37 cellular contexts compared by ENCODE assay signal in genomic region chr7:111067682-111068081, GRCh38. TPM values are rescaled to one million over a fixed set of nuclear protein-coding genes. Genes with fewer than 3 reads are reported as not detected.
"Had no signal": no experiment of that assay in that cellular context is flagged by ENCODE, and none has a peak within 500 bp of the region (broad histone marks: within the 10 kb centered on the region; RNA-seq: fewer than 3 reads in every experiment).

No MANE protein-coding gene starts in this region.

- ATAC-seq: activated naive CD4-positive, alpha-beta T cell treated with anti-CD3 and anti-CD28 coated beads, Interleukin-2, amount 50 U/mL, for 72 hours; activated T-cell treated with anti-CD3 and anti-CD28 coated beads, Interleukin-2, amount 50 U/mL, for 4 hours; activated T-cell treated with anti-CD3 and anti-CD28 coated beads, Interleukin-2, amount 50 U/mL, for 72 hours; activated T-helper 17 cell treated with anti-CD3 and anti-CD28 coated beads, Interleukin-2, amount 50 U/mL, for 72 hours; body of pancreas had no signal

- H3K27me3 ChIP-seq: adrenal gland, ascending aorta, body of pancreas, brain microvascular endothelial cell, breast epithelium, cardiac muscle cell had no signal

- H3K27ac Mint-ChIP-seq: activated naive CD4-positive, alpha-beta T cell treated with anti-CD3 and anti-CD28 coated beads for 36 hours; activated naive CD4-positive, alpha-beta T cell treated with anti-CD3 and anti-CD28 coated beads, Interleukin-2, amount 10 ng/mL, durations not matched to agents 7 days and 5 days; activated naive CD4-positive, alpha-beta T cell treated with anti-CD3 and anti-CD28 coated beads, Interleukin-2, amount 50 U/mL, for 72 hours; activated naive CD8-positive, alpha-beta T cell; activated naive CD8-positive, alpha-beta T cell treated with anti-CD3 and anti-CD28 coated beads, Interleukin-2, amount 10 ng/mL, durations not matched to agents 7 days and 5 days; activated T-cell treated with anti-CD3 and anti-CD28 coated beads, Interleukin-2, amount 50 U/mL, for 24 hours; activated T-cell treated with anti-CD3 and anti-CD28 coated beads, Interleukin-2, amount 50 U/mL, for 72 hours; activated T-helper 1 cell treated with anti-CD3 and anti-CD28 coated beads, Interleukin-12 subunit alpha, Interleukin-12 subunit beta, Interleukin-2, Interleukin-4 antibody, amounts not matched to agents 30 ng/mL and 10 ng/mL and 1 ng/mL, durations not matched to agents 14 hours and 24 hours and 36 hours; activated T-helper 17 cell treated with anti-CD3 and anti-CD28 coated beads, Interleukin-2, amount 50 U/mL, for 72 hours; activated T-helper 2 cell treated with anti-CD3 and anti-CD28 coated beads, Interferon-gamma antibody, Interleukin-2, Interleukin-4, amounts not matched to agents 10 μg/mL and 5 μg/mL and 100 μg/mL, durations not matched to agents 14 hours and 24 hours and 36 hours; brain had no signal

- H3K9me3 Mint-ChIP-seq: central memory CD8-positive, alpha-beta T cell had no signal

- H3K36me3 ChIP-seq: ascending aorta, brain microvascular endothelial cell, breast epithelium, cardiac muscle cell had no signal

- H3K9me3 ChIP-seq: adrenal gland, ascending aorta had no signal

- H3K4me3 Mint-ChIP-seq: activated naive CD4-positive, alpha-beta T cell treated with anti-CD3 and anti-CD28 coated beads for 36 hours; activated naive CD4-positive, alpha-beta T cell treated with anti-CD3 and anti-CD28 coated beads, Interleukin-2, amount 10 ng/mL, durations not matched to agents 7 days and 5 days; activated naive CD8-positive, alpha-beta T cell; activated naive CD8-positive, alpha-beta T cell treated with anti-CD3 and anti-CD28 coated beads, Interleukin-2, amount 10 ng/mL, durations not matched to agents 7 days and 5 days; activated T-cell treated with anti-CD3 and anti-CD28 coated beads, Interleukin-2, amount 50 U/mL, for 24 hours; activated T-cell treated with anti-CD3 and anti-CD28 coated beads, Interleukin-2, amount 50 U/mL, for 4 hours; activated T-cell treated with anti-CD3 and anti-CD28 coated beads, Interleukin-2, amount 50 U/mL, for 72 hours; activated T-helper 1 cell treated with anti-CD3 and anti-CD28 coated beads, Interleukin-12 subunit alpha, Interleukin-12 subunit beta, Interleukin-2, Interleukin-4 antibody, amounts not matched to agents 30 ng/mL and 10 ng/mL and 1 ng/mL, durations not matched to agents 14 hours and 24 hours and 36 hours; activated T-helper 17 cell treated with anti-CD3 and anti-CD28 coated beads, Interleukin-2, amount 50 U/mL, for 72 hours; brain; central memory CD8-positive, alpha-beta T cell had no signal

- H3K4me1 Mint-ChIP-seq: brain; central memory CD8-positive, alpha-beta T cell had no signal

- H3K4me3 ChIP-seq: adrenal gland, ascending aorta, body of pancreas, breast epithelium, cardiac muscle cell had no signal

- H3K4me1 ChIP-seq: adrenal gland, body of pancreas, breast epithelium had no signal

- H3K27me3 Mint-ChIP-seq: activated naive CD4-positive, alpha-beta T cell treated with anti-CD3 and anti-CD28 coated beads, Interleukin-2, amount 10 ng/mL, durations not matched to agents 7 days and 5 days; activated naive CD8-positive, alpha-beta T cell; activated naive CD8-positive, alpha-beta T cell treated with anti-CD3 and anti-CD28 coated beads, Interleukin-2, amount 10 ng/mL, durations not matched to agents 7 days and 5 days; activated T-cell treated with anti-CD3 and anti-CD28 coated beads, Interleukin-2, amount 50 U/mL, for 24 hours; activated T-helper 17 cell treated with anti-CD3 and anti-CD28 coated beads, Interleukin-2, amount 50 U/mL, for 72 hours; brain; central memory CD8-positive, alpha-beta T cell had no signal

- DNase-seq: activated effector memory CD4-positive, alpha-beta T cell treated with anti-CD3 and anti-CD28 coated beads, Interleukin-2, amount 50 U/mL, for 16 hours; activated effector memory CD4-positive, alpha-beta T cell treated with Interleukin-2 at 50 U/mL for 16 hours; activated gamma-delta T cell; activated gamma-delta T cell treated with Interleukin-2 at 50 U/mL for 16 hours; activated naive CD4-positive, alpha-beta T cell; activated naive CD4-positive, alpha-beta T cell treated with anti-CD3 and anti-CD28 coated beads for 36 hours; activated naive CD4-positive, alpha-beta T cell treated with anti-CD3 and anti-CD28 coated beads, Interleukin-2, amount 10 ng/mL, durations not matched to agents 7 days and 5 days; activated naive CD4-positive, alpha-beta T cell treated with Interleukin-2 at 50 U/mL for 16 hours; activated naive CD8-positive, alpha-beta T cell treated with anti-CD3 and anti-CD28 coated beads, Interleukin-2, amount 10 ng/mL, durations not matched to agents 7 days and 5 days; activated T-cell treated with anti-CD3 and anti-CD28 coated beads for 4 hours; activated T-cell treated with anti-CD3 and anti-CD28 coated beads, Interleukin-2, amount 50 U/mL, for 1 hour; activated T-cell treated with anti-CD3 and anti-CD28 coated beads, Interleukin-2, amount 50 U/mL, for 24 hours; activated T-cell treated with anti-CD3 and anti-CD28 coated beads, Interleukin-2, amount 50 U/mL, for 4 hours; activated T-cell treated with anti-CD3 and anti-CD28 coated beads, Interleukin-2, amount 50 U/mL, for 48 hours; activated T-cell treated with anti-CD3 and anti-CD28 coated beads, Interleukin-2, amount 50 U/mL, for 72 hours; adrenal gland; amniotic stem cell; amygdala; anterior cingulate cortex; aorta; body of pancreas; brain microvascular endothelial cell; caudate nucleus; central memory CD4-positive, alpha-beta T cell; cerebellar nuclear complex had no signal

- H3K27ac ChIP-seq: adrenal gland, ascending aorta, body of pancreas, brain microvascular endothelial cell, breast epithelium, cardiac muscle cell had no signal

- FAIRE-seq: astrocyte, bronchial epithelial cell had no signal

RNA-seq across cellular contexts. Expression of gene LRRN3, which starts 23.2 kb away (rescaled TPM):
- total RNA-seq: bronchial epithelial cell had no signal
